Comparison of ENCODE assay signal across 2 cellular contexts in genomic region chr15:23372284-23372683, GRCh38.
A peak's percentile ranks its signal among the peaks of the same experiment; 100 is the strongest.
TF ChIP-seq lines count a peak whose summit lies in the region.

No MANE protein-coding gene starts in this region.

TF ChIP-seq in K562, 482 proteins besides CTCF, POLR2A, EP300 and RAD21:
- TF ChIP-seq DMBX1 (CRISPR knock-in tag; IDR thresholded peaks at IDR 0.05; ENCODE audit: borderline replicate concordance), result peak; percentile 33; the same call in 1 of the 2 replicates
- peak; percentile 77 for TF ChIP-seq FOSL1 (tag; conservative IDR thresholded peaks at IDR 0.05)
- TF ChIP-seq JUND (IDR thresholded peaks at IDR 0.05; ENCODE audit: borderline replicate concordance, low read depth, low read length), result peak; percentile 44; the same call in 1 of the 2 replicates
- TF ChIP-seq JUND (tag; IDR thresholded peaks at IDR 0.05; ENCODE audit: borderline replicate concordance, low read depth, low read length), result no peak
- TF ChIP-seq ZNF589 (CRISPR knock-in tag; IDR thresholded peaks at IDR 0.05; ENCODE audit: low read depth), result 0 out of 2 replicates have a peak, but pooled peaks have one; percentile 46
- TF ChIP-seq AFF4 (CRISPR knock-in tag; IDR thresholded peaks at IDR 0.05), result no peak
- TF ChIP-seq ZNF175 (CRISPR knock-in tag; IDR thresholded peaks at IDR 0.05; ENCODE audit: low read depth), result peak; percentile 43; the same call in 1 of the 2 replicates
- no peak for TF ChIP-seq ATF4 (CRISPR knock-in tag; IDR thresholded peaks at IDR 0.05)
- peak; percentile 17; the same call in 1 of the 2 replicates for TF ChIP-seq VEZF1 (CRISPR knock-in tag; IDR thresholded peaks at IDR 0.05)
- no peak for TF ChIP-seq TFAM (CRISPR knock-in tag; conservative IDR thresholded peaks at IDR 0.05)

TF ChIP-seq in WTC11, 78 proteins besides CTCF, POLR2A, EP300 and RAD21:
- TF ChIP-seq ZNF423 (CRISPR knock-in tag; IDR thresholded peaks at IDR 0.05), result no peak
- no peak for TF ChIP-seq ZBTB43 (CRISPR knock-in tag; IDR thresholded peaks at IDR 0.05)
- TF ChIP-seq STAT6 (CRISPR knock-in tag; conservative IDR thresholded peaks at IDR 0.05; ENCODE audit: low read depth), result no peak
- no peak for TF ChIP-seq IRF1 (CRISPR knock-in tag; IDR thresholded peaks at IDR 0.05)
- no peak for TF ChIP-seq TCF7 (CRISPR knock-in tag; IDR thresholded peaks at IDR 0.05; ENCODE audit: low read depth)
- TF ChIP-seq HMGA2 (CRISPR knock-in tag; IDR thresholded peaks at IDR 0.05), result no peak
- no peak for TF ChIP-seq IRF2 (CRISPR knock-in tag; IDR thresholded peaks at IDR 0.05; ENCODE audit: borderline replicate concordance, low read depth)
- TF ChIP-seq ZSCAN18 (CRISPR knock-in tag; IDR thresholded peaks at IDR 0.05), result no peak
- TF ChIP-seq ELF4 (CRISPR knock-in tag; IDR thresholded peaks at IDR 0.05; ENCODE audit: low read depth), result no peak
- no peak for TF ChIP-seq CBFB (CRISPR knock-in tag; IDR thresholded peaks at IDR 0.05; ENCODE audit: low read depth)
- TF ChIP-seq ARID4B (CRISPR knock-in tag; IDR thresholded peaks at IDR 0.05; ENCODE audit: borderline replicate concordance), result no peak
- TF ChIP-seq MAX (CRISPR knock-in tag; IDR thresholded peaks at IDR 0.05), result no peak
- TF ChIP-seq ZNF671 (CRISPR knock-in tag; IDR thresholded peaks at IDR 0.05), result no peak
- TF ChIP-seq USF2 (CRISPR knock-in tag; IDR thresholded peaks at IDR 0.05), result no peak
- TF ChIP-seq NR2C2 (CRISPR knock-in tag; IDR thresholded peaks at IDR 0.05), result no peak
- no peak for TF ChIP-seq ESRRA (CRISPR knock-in tag; IDR thresholded peaks at IDR 0.05; ENCODE audit: borderline replicate concordance)
